Comparison of ENCODE assay signal across 1 cellular context in genomic region chr12:53482626-53483165, GRCh38.
TF ChIP-seq lines count a peak whose summit lies in the region.

No MANE protein-coding gene starts in this region.

TF ChIP-seq in HepG2, 621 proteins besides CTCF, POLR2A, EP300 and RAD21 (continued from another document):
- no peak for TF ChIP-seq CEBPZ (IDR thresholded peaks at IDR 0.05; ENCODE audit: low read length)
- TF ChIP-seq SOX13 (IDR thresholded peaks at IDR 0.05) = no peak
- 0 out of 4 replicates have a peak, but pooled peaks of 1 of the 2 experiments have one; percentile 25 for TF ChIP-seq SOX13 (CRISPR knock-in tag; conservative IDR thresholded peaks at IDR 0.05 in 1 of 2, IDR thresholded peaks at IDR 0.05 in 1 of 2)
- no peak for TF ChIP-seq DNMT3B (CRISPR knock-in tag; conservative IDR thresholded peaks at IDR 0.05)
- TF ChIP-seq ZNF407 (CRISPR knock-in tag; IDR thresholded peaks at IDR 0.05; ENCODE audit: not compliant biosample characterization) = no peak
- no peak for TF ChIP-seq BATF2 (CRISPR knock-in tag; IDR thresholded peaks at IDR 0.05)
- peak; percentile 92 for TF ChIP-seq RBM22 (optimal IDR thresholded peaks at IDR 0.05; ENCODE audit: low read length)
- no peak for TF ChIP-seq ZNF772 (CRISPR knock-in tag; IDR thresholded peaks at IDR 0.05)
- TF ChIP-seq TOE1 (CRISPR knock-in tag; IDR thresholded peaks at IDR 0.05) = no peak
- no peak for TF ChIP-seq ZNF576 (CRISPR knock-in tag; IDR thresholded peaks at IDR 0.05)
TF ChIP-seq in HepG2: peak in this region for 28.
